11 cellular contexts compared by ENCODE assay signal in genomic region chr11:126431401-126432064, GRCh38.
DNase-seq lines count a peak whose midpoint lies in the region; ATAC-seq, FAIRE-seq and TF ChIP-seq lines count a peak whose summit lies in the region.
"Had no signal": no experiment of that assay in that cellular context is flagged by ENCODE, and none has a peak within 500 bp of the region (broad histone marks: within the 10 kb centered on the region; RNA-seq: fewer than 3 reads in every experiment).

No MANE protein-coding gene starts in this region.

- H3K9me3 ChIP-seq in left lung: no peaks in the 10 kb centered on the region
- H3K9me3 ChIP-seq in thyroid gland: no peaks in the 10 kb centered on the region
- H3K9me3 ChIP-seq in T-helper 17 cell (ENCODE audit: control insufficient read depth, low read length, poor library complexity, severe bottlenecking): no peaks in the 10 kb centered on the region

- no peak for TF ChIP-seq CTCF in bronchial epithelial cell (IDR thresholded peaks at IDR 0.05; ENCODE audit: insufficient read depth, low read length, severe bottlenecking)
- TF ChIP-seq CTCF in left lung (IDR thresholded peaks at IDR 0.05): no peak
- TF ChIP-seq CTCF in thyroid gland (IDR thresholded peaks at IDR 0.05): no peak
- TF ChIP-seq CTCF in glutamatergic neuron (IDR thresholded peaks at IDR 0.05; ENCODE audit: partially characterized antibody, unreplicated experiment): no peak

- peaks cover 5% of the 10 kb centered on the region for H3K27me3 Mint-ChIP-seq in glutamatergic neuron (ENCODE audit: unreplicated experiment)
- peaks cover 6% of the 10 kb centered on the region for H3K27me3 Mint-ChIP-seq in T-helper 17 cell

- intact Hi-C loops in left lung (cut with DNase I) (loop anchor here in 1 of 2 donors (10.0 kb wide), 1 partner anchor 117 kb away; no protein-coding TSS in a partner anchor), thyroid gland (cut with DNase I) (no loop called here)

- no peak for FAIRE-seq in bronchial epithelial cell (lab: Jason Lieb, UNC)

- ATAC-seq in left lung (peak; percentile 52), T-helper 17 cell (no peak), GM18867 (IDR thresholded peaks at IDR 0.05; ENCODE audit: unreplicated experiment) (no peak)

- peaks cover 10% of the 10 kb centered on the region for H3K9me3 Mint-ChIP-seq in glutamatergic neuron (ENCODE audit: unreplicated experiment)
- H3K9me3 Mint-ChIP-seq: T-helper 1 cell treated with Interleukin-12 subunit alpha and Interleukin-12 subunit beta and Interleukin-4 antibody, amounts not matched to agents 30 μg/mL and 1 μg/mL, for 36 hours had no signal

- H3K27ac ChIP-seq in left lung: peak overlapping the region; percentile 7 to 56
- H3K27ac ChIP-seq in thyroid gland: peak overlapping the region in 2 of 3 donors; percentile 38 to 63

- no peaks in the 10 kb centered on the region for H3K27me3 ChIP-seq in bronchial epithelial cell (ENCODE audit: control insufficient read depth, insufficient read depth, low read length)
- H3K27me3 ChIP-seq in left lung: no peaks in the 10 kb centered on the region
- no peaks in the 10 kb centered on the region for H3K27me3 ChIP-seq in thyroid gland

- no peak for TF ChIP-seq POLR2A in thyroid gland (IDR thresholded peaks at IDR 0.05)

- H3K4me3 Mint-ChIP-seq in glutamatergic neuron (ENCODE audit: unreplicated experiment): no peak overlapping the region
- no peak overlapping the region for H3K4me3 Mint-ChIP-seq in T-helper 17 cell
- H3K4me3 Mint-ChIP-seq: T-helper 1 cell treated with Interleukin-12 subunit alpha and Interleukin-12 subunit beta and Interleukin-4 antibody, amounts not matched to agents 30 μg/mL and 1 μg/mL, for 36 hours had no signal

- H3K36me3 Mint-ChIP-seq in glutamatergic neuron (ENCODE audit: unreplicated experiment): no peaks in the 10 kb centered on the region
- no peaks in the 10 kb centered on the region for H3K36me3 Mint-ChIP-seq in T-helper 17 cell (ENCODE audit: low read depth)

- H3K4me1 Mint-ChIP-seq in glutamatergic neuron (ENCODE audit: low read depth, unreplicated experiment) (peaks cover 21% of the 10 kb centered on the region), T-helper 17 cell (no peaks in the 10 kb centered on the region)

- peaks cover 3% of the 10 kb centered on the region in 2 donors for H3K4me1 ChIP-seq in left lung
- peaks cover 0 to 8% of the 10 kb centered on the region in 2 donors for H3K4me1 ChIP-seq in thyroid gland

- DNase-seq in HS-27A (ENCODE audit: low read depth) (peak; percentile 23), bronchial epithelial cell (ENCODE audit: low read depth) (peak; percentile 8), left lung (no peak), thyroid gland (peak in 1 of 2 donors; percentile 11), glutamatergic neuron (no peak), T-helper 17 cell (no peak)
- no peak for DNase-seq in activated effector memory CD4-positive, alpha-beta T cell treated with anti-CD3 and anti-CD28 coated beads, Interleukin-2, amount 50 U/mL, for 16 hours
- DNase-seq: activated naive CD4-positive, alpha-beta T cell; NCI-H1694 treated with DMSO at 0.1 percent for 48 hours had no signal

- H3K4me3 ChIP-seq in bronchial epithelial cell (ENCODE audit: low read depth, low read length) (no peak overlapping the region), left lung (no peak overlapping the region), thyroid gland (replicated peaks in 1 of 3) (no peak overlapping the region)

- WGBS in thyroid gland, 2 donors: 85 to 88% methylated on average over 23 of the region's 23 CpGs

- H3K27ac Mint-ChIP-seq in glutamatergic neuron (ENCODE audit: unreplicated experiment) (no peak overlapping the region), T-helper 17 cell (no peak overlapping the region)
- H3K27ac Mint-ChIP-seq: T-helper 1 cell treated with Interleukin-12 subunit alpha and Interleukin-12 subunit beta and Interleukin-4 antibody, amounts not matched to agents 30 μg/mL and 1 μg/mL, for 36 hours had no signal

- H3K36me3 ChIP-seq in bronchial epithelial cell (ENCODE audit: control insufficient read depth, insufficient read depth, low read length) (no peaks in the 10 kb centered on the region), left lung (no peaks in the 10 kb centered on the region), thyroid gland (no peaks in the 10 kb centered on the region)

Comparison
In these comparisons a context has a peak if more than half of its experiments do, and no peak if none do; other contexts are left out.
1. DNase-seq: peak in HS-27A (single experiment) and bronchial epithelial cell (single experiment); none in left lung (0 of 2), activated effector memory CD4-positive, alpha-beta T cell treated with anti-CD3 and anti-CD28 coated beads, Interleukin-2, amount 50 U/mL, for 16 hours (single experiment), glutamatergic neuron (single experiment) and T-helper 17 cell (0 of 3).